In the genomic region with DNA sequence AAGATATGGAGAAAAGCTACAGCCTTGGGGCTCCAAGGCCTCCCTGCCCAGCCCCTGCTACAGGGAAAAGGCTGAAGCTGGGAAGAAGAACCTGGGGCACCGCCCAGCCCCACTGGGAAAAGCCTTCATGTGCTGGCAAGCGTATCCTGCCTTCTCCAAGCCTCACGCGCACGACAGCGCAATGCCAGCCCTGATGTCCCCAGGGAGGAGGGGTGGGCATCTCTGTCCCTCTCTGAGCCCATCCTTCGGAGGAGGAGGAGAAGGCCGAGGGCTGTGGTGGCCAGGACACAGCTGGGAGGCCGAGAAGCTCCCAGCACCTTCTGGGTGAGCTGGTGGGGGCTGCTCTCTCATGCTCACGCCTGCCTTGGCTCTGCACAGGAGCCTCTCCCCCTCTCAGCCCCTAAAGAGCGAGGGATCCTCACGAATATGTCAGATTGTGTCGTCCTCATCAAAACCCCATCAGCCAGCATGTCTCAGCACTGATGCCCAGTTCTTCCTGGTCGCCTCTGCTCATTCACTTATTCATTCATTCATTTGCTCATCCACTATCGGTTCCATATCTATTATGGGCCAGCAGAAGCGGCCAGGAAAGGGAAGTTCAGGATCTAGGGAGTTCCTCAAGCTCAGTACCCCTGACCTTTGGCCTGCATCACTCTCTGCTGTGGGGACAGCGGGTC, we compare ENCODE assay signal across 2 cellular contexts.
TF ChIP-seq lines count a peak whose summit lies in the region.

No MANE protein-coding gene starts in this region.

TF ChIP-seq in WTC11, 78 proteins besides CTCF, POLR2A, EP300 and RAD21:
- TF ChIP-seq NR2C2 (CRISPR knock-in tag; IDR thresholded peaks at IDR 0.05) (no peak), ZNF317 (CRISPR knock-in tag; IDR thresholded peaks at IDR 0.05; ENCODE audit: borderline replicate concordance, low read depth) (no peak), IRF2 (CRISPR knock-in tag; IDR thresholded peaks at IDR 0.05; ENCODE audit: borderline replicate concordance, low read depth) (no peak), ZNF671 (CRISPR knock-in tag; IDR thresholded peaks at IDR 0.05) (no peak), SOX15 (CRISPR knock-in tag; IDR thresholded peaks at IDR 0.05) (no peak), ATF1 (CRISPR knock-in tag; IDR thresholded peaks at IDR 0.05) (no peak), SMAD4 (CRISPR knock-in tag; IDR thresholded peaks at IDR 0.05) (no peak), NFYB (CRISPR knock-in tag; conservative IDR thresholded peaks at IDR 0.05; ENCODE audit: low read depth) (no peak)
- TF ChIP-seq, protein P1, sequence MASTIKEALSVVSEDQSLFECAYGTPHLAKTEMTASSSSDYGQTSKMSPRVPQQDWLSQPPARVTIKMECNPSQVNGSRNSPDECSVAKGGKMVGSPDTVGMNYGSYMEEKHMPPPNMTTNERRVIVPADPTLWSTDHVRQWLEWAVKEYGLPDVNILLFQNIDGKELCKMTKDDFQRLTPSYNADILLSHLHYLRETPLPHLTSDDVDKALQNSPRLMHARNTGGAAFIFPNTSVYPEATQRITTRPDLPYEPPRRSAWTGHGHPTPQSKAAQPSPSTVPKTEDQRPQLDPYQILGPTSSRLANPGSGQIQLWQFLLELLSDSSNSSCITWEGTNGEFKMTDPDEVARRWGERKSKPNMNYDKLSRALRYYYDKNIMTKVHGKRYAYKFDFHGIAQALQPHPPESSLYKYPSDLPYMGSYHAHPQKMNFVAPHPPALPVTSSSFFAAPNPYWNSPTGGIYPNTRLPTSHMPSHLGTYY (CRISPR knock-in tag; IDR thresholded peaks at IDR 0.05), result no peak
- TF ChIP-seq, protein P2, sequence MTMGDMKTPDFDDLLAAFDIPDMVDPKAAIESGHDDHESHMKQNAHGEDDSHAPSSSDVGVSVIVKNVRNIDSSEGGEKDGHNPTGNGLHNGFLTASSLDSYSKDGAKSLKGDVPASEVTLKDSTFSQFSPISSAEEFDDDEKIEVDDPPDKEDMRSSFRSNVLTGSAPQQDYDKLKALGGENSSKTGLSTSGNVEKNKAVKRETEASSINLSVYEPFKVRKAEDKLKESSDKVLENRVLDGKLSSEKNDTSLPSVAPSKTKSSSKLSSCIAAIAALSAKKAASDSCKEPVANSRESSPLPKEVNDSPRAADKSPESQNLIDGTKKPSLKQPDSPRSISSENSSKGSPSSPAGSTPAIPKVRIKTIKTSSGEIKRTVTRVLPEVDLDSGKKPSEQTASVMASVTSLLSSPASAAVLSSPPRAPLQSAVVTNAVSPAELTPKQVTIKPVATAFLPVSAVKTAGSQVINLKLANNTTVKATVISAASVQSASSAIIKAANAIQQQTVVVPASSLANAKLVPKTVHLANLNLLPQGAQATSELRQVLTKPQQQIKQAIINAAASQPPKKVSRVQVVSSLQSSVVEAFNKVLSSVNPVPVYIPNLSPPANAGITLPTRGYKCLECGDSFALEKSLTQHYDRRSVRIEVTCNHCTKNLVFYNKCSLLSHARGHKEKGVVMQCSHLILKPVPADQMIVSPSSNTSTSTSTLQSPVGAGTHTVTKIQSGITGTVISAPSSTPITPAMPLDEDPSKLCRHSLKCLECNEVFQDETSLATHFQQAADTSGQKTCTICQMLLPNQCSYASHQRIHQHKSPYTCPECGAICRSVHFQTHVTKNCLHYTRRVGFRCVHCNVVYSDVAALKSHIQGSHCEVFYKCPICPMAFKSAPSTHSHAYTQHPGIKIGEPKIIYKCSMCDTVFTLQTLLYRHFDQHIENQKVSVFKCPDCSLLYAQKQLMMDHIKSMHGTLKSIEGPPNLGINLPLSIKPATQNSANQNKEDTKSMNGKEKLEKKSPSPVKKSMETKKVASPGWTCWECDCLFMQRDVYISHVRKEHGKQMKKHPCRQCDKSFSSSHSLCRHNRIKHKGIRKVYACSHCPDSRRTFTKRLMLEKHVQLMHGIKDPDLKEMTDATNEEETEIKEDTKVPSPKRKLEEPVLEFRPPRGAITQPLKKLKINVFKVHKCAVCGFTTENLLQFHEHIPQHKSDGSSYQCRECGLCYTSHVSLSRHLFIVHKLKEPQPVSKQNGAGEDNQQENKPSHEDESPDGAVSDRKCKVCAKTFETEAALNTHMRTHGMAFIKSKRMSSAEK (CRISPR knock-in tag; IDR thresholded peaks at IDR 0.05; ENCODE audit: borderline replicate concordance), result no peak
- TF ChIP-seq, protein P3, sequence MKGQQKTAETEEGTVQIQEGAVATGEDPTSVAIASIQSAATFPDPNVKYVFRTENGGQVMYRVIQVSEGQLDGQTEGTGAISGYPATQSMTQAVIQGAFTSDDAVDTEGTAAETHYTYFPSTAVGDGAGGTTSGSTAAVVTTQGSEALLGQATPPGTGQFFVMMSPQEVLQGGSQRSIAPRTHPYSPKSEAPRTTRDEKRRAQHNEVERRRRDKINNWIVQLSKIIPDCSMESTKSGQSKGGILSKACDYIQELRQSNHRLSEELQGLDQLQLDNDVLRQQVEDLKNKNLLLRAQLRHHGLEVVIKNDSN (CRISPR knock-in tag; IDR thresholded peaks at IDR 0.05), result no peak
TF ChIP-seq in WTC11: peak in this region for 0.

TF ChIP-seq in H1, 55 proteins besides CTCF, POLR2A, EP300 and RAD21:
- TF ChIP-seq RFX5 (IDR thresholded peaks at IDR 0.05; ENCODE audit: borderline replicate concordance, low read depth, low read length), result no peak
- TF ChIP-seq BCL11A (IDR thresholded peaks at IDR 0.05; ENCODE audit: low read depth in 2 of 2, low read length in 2 of 2), result no peak
- no peak for TF ChIP-seq SIX5 (IDR thresholded peaks at IDR 0.05; ENCODE audit: low read depth, low read length)
- TF ChIP-seq SIN3A (conservative IDR thresholded peaks at IDR 0.05 in 1 of 2, IDR thresholded peaks at IDR 0.05 in 1 of 2; ENCODE audit: low read depth in 1 of 2, low read length in 2 of 2), result no peak
- no peak for TF ChIP-seq HDAC2 (IDR thresholded peaks at IDR 0.05; ENCODE audit: borderline replicate concordance in 1 of 2, low read depth in 2 of 2, low read length in 2 of 2)
- TF ChIP-seq RNF2 (IDR thresholded peaks at IDR 0.05; ENCODE audit: borderline replicate concordance, low read depth, low read length, missing control alignments, poor library complexity, severe bottlenecking), result no peak
- no peak for TF ChIP-seq EGR1 (IDR thresholded peaks at IDR 0.05; ENCODE audit: borderline replicate concordance, low read depth, low read length)
- TF ChIP-seq SRF (IDR thresholded peaks at IDR 0.05; ENCODE audit: low read depth, low read length), result no peak
- TF ChIP-seq BACH1 (IDR thresholded peaks at IDR 0.05; ENCODE audit: low read length), result no peak
- TF ChIP-seq PHF8 (conservative IDR thresholded peaks at IDR 0.05; ENCODE audit: low read depth, low read length), result no peak
- no peak for TF ChIP-seq YY1 (IDR thresholded peaks at IDR 0.05; ENCODE audit: low read depth, low read length)
- TF ChIP-seq SP4 (IDR thresholded peaks at IDR 0.05; ENCODE audit: low read length), result no peak
- no peak for TF ChIP-seq CHD1 (IDR thresholded peaks at IDR 0.05; ENCODE audit: low read depth, low read length)
- TF ChIP-seq CTBP2 (IDR thresholded peaks at IDR 0.05; ENCODE audit: borderline replicate concordance, insufficient read depth, insufficient read length, low read length), result no peak
- no peak for TF ChIP-seq RXRA (IDR thresholded peaks at IDR 0.05; ENCODE audit: insufficient read depth, low read depth, low read length)
- TF ChIP-seq, protein P4, sequence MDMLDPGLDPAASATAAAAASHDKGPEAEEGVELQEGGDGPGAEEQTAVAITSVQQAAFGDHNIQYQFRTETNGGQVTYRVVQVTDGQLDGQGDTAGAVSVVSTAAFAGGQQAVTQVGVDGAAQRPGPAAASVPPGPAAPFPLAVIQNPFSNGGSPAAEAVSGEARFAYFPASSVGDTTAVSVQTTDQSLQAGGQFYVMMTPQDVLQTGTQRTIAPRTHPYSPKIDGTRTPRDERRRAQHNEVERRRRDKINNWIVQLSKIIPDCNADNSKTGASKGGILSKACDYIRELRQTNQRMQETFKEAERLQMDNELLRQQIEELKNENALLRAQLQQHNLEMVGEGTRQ (IDR thresholded peaks at IDR 0.05; ENCODE audit: low read length), result no peak
- TF ChIP-seq TAF1 (IDR thresholded peaks at IDR 0.05; ENCODE audit: low read depth, low read length), result no peak
TF ChIP-seq in H1: peak in this region for 0.
